8 cellular contexts compared by ENCODE assay signal in the genomic region with DNA sequence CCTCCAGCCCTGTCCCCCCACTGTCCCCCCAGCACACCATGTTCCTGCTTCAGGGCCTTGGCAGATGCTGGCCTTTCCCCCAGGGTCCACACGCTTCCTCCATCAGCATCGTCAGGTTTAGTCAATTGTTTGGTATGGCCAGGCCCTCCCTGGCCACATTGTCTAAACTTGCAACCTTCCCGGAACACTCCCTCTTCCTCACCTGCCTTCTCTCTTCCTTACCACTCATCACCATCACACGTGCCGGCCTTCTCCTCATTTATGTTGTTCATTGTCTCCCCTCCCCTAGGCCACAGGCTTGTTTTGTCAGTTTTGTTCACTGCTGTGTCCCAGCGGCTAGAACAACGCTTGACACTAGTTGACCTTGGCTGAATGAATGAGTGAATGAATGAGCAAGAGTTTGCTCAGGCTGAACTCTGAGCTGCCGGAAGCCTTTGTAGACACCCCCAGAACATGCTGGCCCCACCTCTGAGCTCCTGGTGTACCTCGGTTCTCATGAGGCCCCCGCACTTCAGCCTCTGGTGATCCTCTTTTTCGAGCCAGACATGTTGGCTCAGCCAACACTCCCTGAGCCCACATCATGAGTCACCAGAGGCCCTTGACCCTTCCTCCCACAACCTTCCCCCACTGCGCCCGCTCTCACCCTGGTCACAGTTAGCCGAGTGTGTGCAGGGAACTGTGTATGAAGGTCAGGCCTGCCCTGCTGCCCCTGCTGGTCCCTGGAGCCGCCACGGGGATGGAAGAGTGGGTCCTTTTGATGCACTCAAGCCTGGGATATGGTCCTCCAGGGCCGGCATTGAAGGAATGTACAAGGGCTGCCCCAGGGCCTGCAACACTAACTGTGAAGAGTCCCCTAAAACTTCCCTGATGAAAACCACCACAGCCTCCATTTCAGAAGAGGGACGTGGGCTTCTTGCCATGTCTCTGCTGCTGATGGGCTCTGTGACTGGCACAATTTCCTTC. TPM values are rescaled to one million over a fixed set of nuclear protein-coding genes. Genes with fewer than 3 reads are reported as not detected.
A peak's percentile ranks its signal among the peaks of the same experiment; 100 is the strongest.
DNase-seq lines count a peak whose midpoint lies in the region; ATAC-seq, FAIRE-seq and TF ChIP-seq lines count a peak whose summit lies in the region.
"Had no signal": no experiment of that assay in that cellular context is flagged by ENCODE, and none has a peak within 500 bp of the region (broad histone marks: within the 10 kb centered on the region; RNA-seq: fewer than 3 reads in every experiment).

No MANE protein-coding gene starts in this region.

- DNase-seq in MG63 (peak; percentile 60), GM12878 (ENCODE audit: low read depth, low spot score) (no peak), kidney tubule cell (ENCODE audit: low spot score) (peak; percentile 93), thyroid gland (peak; percentile 85 to 87), T-helper 9 cell (no peak)

- no peaks in the 10 kb centered on the region for H3K79me2 ChIP-seq in GM12878 (ENCODE audit: control insufficient read depth, insufficient read depth, low read length)

- 95% methylated on average over 17 of the region's 18 CpGs for WGBS in GM12878 (ENCODE audit: insufficient coverage, insufficient replicate concordance, low lambda C conversion rate, missing lambda C conversion rate)
- 49 to 68% methylated on average over 17 of the region's 18 CpGs for WGBS in thyroid gland, 2 donors

- no peak overlapping the region for H3K9ac ChIP-seq in GM12878 (ENCODE audit: control insufficient read depth, insufficient read depth, low read length)

- no peak for FAIRE-seq in GM12878 (lab: Jason Lieb, UNC)

- H3K9me3 ChIP-seq in MG63 = no peaks in the 10 kb centered on the region
- no peaks in the 10 kb centered on the region; the same call in 2 of the 3 replicates for H3K9me3 ChIP-seq in GM12878 (replicated peaks; ENCODE audit: control insufficient read depth, insufficient read depth, low read length)
- no peaks in the 10 kb centered on the region for H3K9me3 ChIP-seq in thyroid gland

- RAD21 ChIA-PET in GM12878 (lab: Charles Lee; ENCODE audit: unreplicated experiment) = no interaction called here

- no TSS peak for BruUV-seq in GM12878 (replicated peaks; lab: Mats Ljungman, UMichigan)

- H3K27me3 ChIP-seq in MG63 (no peaks in the 10 kb centered on the region), GM12878 (replicated peaks in 1 of 2; ENCODE audit: control insufficient read depth in 2 of 2, insufficient read depth in 2 of 2, low read length in 1 of 2) (no peaks in the 10 kb centered on the region), thyroid gland (no peaks in the 10 kb centered on the region)

- no peak for TF ChIP-seq EP300 in GM12878 (IDR thresholded peaks at IDR 0.05; ENCODE audit: borderline replicate concordance in 1 of 2, control insufficient read depth in 1 of 2, low read depth in 2 of 2, low read length in 2 of 2)

- CTCF ChIA-PET in GM12878 (lab: Yijun Ruan, JAX) = interaction anchor here (1.3 kb wide), 1 partner anchor 16 kb away, joined by 3 read pairs; no protein-coding TSS in a partner anchor

- SMC1A ChIA-PET in GM12878 (lab: Charles Lee; ENCODE audit: uncharacterized antibody, unreplicated experiment) = no interaction called here

- intact Hi-C loops in GM12878 (cut with micrococcal nuclease; ENCODE audit: unreplicated experiment) = no loop called here
- intact Hi-C loops in thyroid gland (cut with DNase I) = no loop called here

- no peak overlapping the region for H2AFZ ChIP-seq in GM12878 (ENCODE audit: control insufficient read depth, low read depth, low read length)

- H3K4me1 ChIP-seq in GM12878 (ENCODE audit: control insufficient read depth, insufficient read depth, low read length) (peaks cover 38% of the 10 kb centered on the region), thyroid gland (peaks cover 0 to 71% of the 10 kb centered on the region in 2 donors)

- H3K27ac ChIP-seq in GM12878 (ENCODE audit: control insufficient read depth, insufficient read depth) (no peak overlapping the region), thyroid gland (peak overlapping the region; percentile 14 to 75 (median 52))

- TF ChIP-seq CTCF in GM12878 (IDR thresholded peaks at IDR 0.05 in 2 of 3, conservative IDR thresholded peaks at IDR 0.05 in 1 of 3; ENCODE audit: control insufficient read depth in 2 of 3, extremely low read depth in 1 of 3, insufficient read depth in 1 of 3, low read depth in 3 of 3, low read length in 3 of 3) (no peak), thyroid gland (IDR thresholded peaks at IDR 0.05) (no peak)

- in situ Hi-C loops in GM12878 (cut with MboI) = no loop called here

- H4K20me1 ChIP-seq in GM12878 (ENCODE audit: control insufficient read depth, insufficient read depth) = no peaks in the 10 kb centered on the region

- no peak overlapping the region for H3K4me3 ChIP-seq in MG63
- H3K4me3 ChIP-seq in GM12878 = no peak overlapping the region
- no peak overlapping the region for H3K4me3 ChIP-seq in thyroid gland (replicated peaks in 1 of 3)

- no peak overlapping the region for H3K4me2 ChIP-seq in GM12878 (ENCODE audit: control insufficient read depth, insufficient read depth)

- no peak for TF ChIP-seq RAD21 in GM12878 (IDR thresholded peaks at IDR 0.05; ENCODE audit: insufficient read depth, low read depth, low read length)

- TF ChIP-seq POLR2A in GM12878 (IDR thresholded peaks at IDR 0.05; ENCODE audit: low read depth, low read length) (no peak), thyroid gland (IDR thresholded peaks at IDR 0.05) (no peak)

- POLR2A ChIA-PET in GM12878 (lab: Charles Lee) = no interaction called here

- ATAC-seq in GM12878 = no peak
- no peak for ATAC-seq in GM21717 (IDR thresholded peaks at IDR 0.05; ENCODE audit: unreplicated experiment)
- no peak for ATAC-seq in HG03039 (IDR thresholded peaks at IDR 0.05; ENCODE audit: unreplicated experiment)
- ATAC-seq: activated naive CD4-positive, alpha-beta T cell treated with anti-CD3 and anti-CD28 coated beads, Interleukin-2, amount 50 U/mL, for 72 hours had no signal

- H3K36me3 ChIP-seq in MG63 = no peaks in the 10 kb centered on the region
- H3K36me3 ChIP-seq in GM12878 (ENCODE audit: control insufficient read depth in 2 of 2, insufficient read depth in 2 of 2, low read length in 1 of 2) = no peaks in the 10 kb centered on the region
- H3K36me3 ChIP-seq in thyroid gland = no peaks in the 10 kb centered on the region

TF ChIP-seq in GM12878, 131 proteins besides CTCF, POLR2A, EP300 and RAD21 (continues in another document):
- no peak for TF ChIP-seq MYB (IDR thresholded peaks at IDR 0.05; ENCODE audit: borderline replicate concordance, low read depth, low read length)
- no peak for TF ChIP-seq CHD2 (IDR thresholded peaks at IDR 0.05; ENCODE audit: borderline replicate concordance, low read depth, low read length)
- no peak for TF ChIP-seq STAT3 (IDR thresholded peaks at IDR 0.05; ENCODE audit: low read depth, low read length)
- TF ChIP-seq FOS (IDR thresholded peaks at IDR 0.05; ENCODE audit: borderline replicate concordance, extremely low read depth, insufficient read length) = no peak
- TF ChIP-seq, protein P1, sequence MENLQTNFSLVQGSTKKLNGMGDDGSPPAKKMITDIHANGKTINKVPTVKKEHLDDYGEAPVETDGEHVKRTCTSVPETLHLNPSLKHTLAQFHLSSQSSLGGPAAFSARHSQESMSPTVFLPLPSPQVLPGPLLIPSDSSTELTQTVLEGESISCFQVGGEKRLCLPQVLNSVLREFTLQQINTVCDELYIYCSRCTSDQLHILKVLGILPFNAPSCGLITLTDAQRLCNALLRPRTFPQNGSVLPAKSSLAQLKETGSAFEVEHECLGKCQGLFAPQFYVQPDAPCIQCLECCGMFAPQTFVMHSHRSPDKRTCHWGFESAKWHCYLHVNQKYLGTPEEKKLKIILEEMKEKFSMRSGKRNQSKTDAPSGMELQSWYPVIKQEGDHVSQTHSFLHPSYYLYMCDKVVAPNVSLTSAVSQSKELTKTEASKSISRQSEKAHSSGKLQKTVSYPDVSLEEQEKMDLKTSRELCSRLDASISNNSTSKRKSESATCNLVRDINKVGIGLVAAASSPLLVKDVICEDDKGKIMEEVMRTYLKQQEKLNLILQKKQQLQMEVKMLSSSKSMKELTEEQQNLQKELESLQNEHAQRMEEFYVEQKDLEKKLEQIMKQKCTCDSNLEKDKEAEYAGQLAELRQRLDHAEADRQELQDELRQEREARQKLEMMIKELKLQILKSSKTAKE (IDR thresholded peaks at IDR 0.05; ENCODE audit: low read depth, poor library complexity, severe bottlenecking) = no peak
- TF ChIP-seq TCF7 (IDR thresholded peaks at IDR 0.05; ENCODE audit: borderline replicate concordance) = peak; percentile 57; the same call in 1 of the 2 replicates
- no peak for TF ChIP-seq MTA3 (IDR thresholded peaks at IDR 0.05; ENCODE audit: borderline replicate concordance, low read length)
- no peak for TF ChIP-seq BHLHE40 (IDR thresholded peaks at IDR 0.05; ENCODE audit: borderline replicate concordance in 1 of 2, low read depth in 2 of 2, low read length in 1 of 2)

RNA-seq across cellular contexts. Expression of a gene that starts 57.5 kb away (rescaled TPM):
- total RNA-seq in MG63 (2014; rRNA removed; shearing (Covaris generic); ENCODE audit: low replicate concordance) = 10.9 and 28.0 TPM in 2 replicates
- 22.1 and 26.1 TPM in 2 replicates for total RNA-seq in GM12878 (2013; cell fraction: nucleolus; rRNA removed)
- total RNA-seq in GM12878 (2014; rRNA removed) (5.0 TPM in 2 replicates), GM12878 (2014; rRNA removed; fragmentation: Illumina TruSeq; extraction: Trizol) (3.5 and 3.6 TPM in 2 replicates), GM12878 (2021) (4.8 and 5.3 TPM in 2 replicates), thyroid gland (10 to 100 TPM; 30.8 to 42.7 (median 41.7) TPM)
- 1.8 TPM for polyA plus RNA-seq in GM12878 (2011; ENCODE audit: low read depth)
- polyA plus RNA-seq in GM12878 (2011; rRNA removed) (3.5 and 6.2 TPM in 2 replicates), GM12878 (2014; fragmentation: Illumina TruSeq; extraction: Trizol) (3.8 TPM in 2 replicates), GM12878 (2014; fragmentation: Nextera tagmentation; extraction: Ambion mirVana) (under 1 TPM; 0.47 to 0.57 TPM), GM12878 (2014; rRNA removed) (5.0 and 5.6 TPM in 2 replicates), GM12878 (2016; fragmentation: Nextera tagmentation; extraction: Ambion mirVana) (1 to 10 TPM; 4.3 to 7.2 TPM)
- polyA plus RNA-seq in GM12878 (2011; cell fraction: cytosol; rRNA removed) = 7.0 and 7.7 TPM in 2 replicates
- 18.3 and 19.8 TPM in 2 replicates for polyA plus RNA-seq in GM12878 (2011; cell fraction: nucleus; rRNA removed)
- 6.2 and 7.2 TPM in 2 replicates for polyA plus RNA-seq in GM12878 (2012)
- polyA minus RNA-seq in GM12878 (2011; rRNA and poly(A)+ RNA removed) = 4.7 and 10.1 TPM in 2 replicates
- 2.2 and 3.1 TPM in 2 replicates for polyA minus RNA-seq in GM12878 (2011; cell fraction: cytosol; rRNA and poly(A)+ RNA removed)
- 12.8 and 18.7 TPM in 2 replicates for polyA minus RNA-seq in GM12878 (2011; cell fraction: nucleus; rRNA and poly(A)+ RNA removed)

Comparison
In these comparisons a context has a peak if more than half of its experiments do, and no peak if none do; other contexts are left out.
1. DNase-seq: peak in MG63 (single experiment), kidney tubule cell (single experiment) and thyroid gland (2 of 2); none in GM12878 (single experiment) and T-helper 9 cell (single experiment).